Comparison of ENCODE assay signal across 9 cellular contexts in the genomic region with DNA sequence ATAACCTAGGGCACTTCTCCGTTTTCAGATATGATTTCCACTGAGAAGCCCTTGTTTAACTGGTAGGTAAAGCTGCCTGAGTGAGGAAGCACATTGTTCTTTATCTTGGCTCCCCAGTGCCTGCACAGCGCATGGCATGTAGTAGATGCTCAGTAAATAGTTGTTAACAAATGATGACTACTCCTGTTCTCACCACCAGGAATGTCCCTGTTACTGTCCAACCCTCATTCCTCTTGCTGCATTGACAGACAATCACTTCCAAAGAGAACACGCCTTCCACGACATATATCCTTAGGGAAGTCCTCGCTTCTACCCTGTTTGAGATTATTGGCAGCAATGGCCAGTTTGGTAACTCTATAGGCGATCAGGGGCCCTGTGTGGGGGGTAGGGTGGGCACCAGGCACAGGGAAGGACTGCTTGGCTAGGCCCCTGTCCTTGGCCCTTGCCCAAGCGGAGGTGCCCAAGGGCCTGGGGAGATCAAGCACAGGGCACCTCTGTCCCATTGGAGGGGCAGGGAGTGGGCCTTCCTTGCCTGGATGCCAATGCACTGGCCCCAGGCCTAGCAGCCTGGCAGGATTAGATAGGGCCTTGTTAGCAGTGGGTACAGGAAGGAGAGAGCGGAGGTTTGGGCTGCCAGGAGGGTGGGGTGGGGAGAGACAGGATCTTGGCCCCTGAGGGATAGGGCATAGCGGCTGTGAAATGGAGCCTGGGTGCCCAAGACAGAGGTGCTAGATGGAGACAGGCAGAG. TPM values are rescaled to one million over a fixed set of nuclear protein-coding genes. Genes with fewer than 3 reads are reported as not detected.
DNase-seq lines count a peak whose midpoint lies in the region; ATAC-seq and TF ChIP-seq lines count a peak whose summit lies in the region.
"Had no signal": no experiment of that assay in that cellular context is flagged by ENCODE, and none has a peak within 500 bp of the region (broad histone marks: within the 10 kb centered on the region; RNA-seq: fewer than 3 reads in every experiment).

No MANE protein-coding gene starts in this region.

- no peak overlapping the region for H3K23ac ChIP-seq in trophoblast cell (ENCODE audit: low read length)

- H4K91ac ChIP-seq in trophoblast cell (ENCODE audit: low read depth, low read length): peak overlapping the region; percentile 96

- H3K9ac ChIP-seq in BLaER1 (peak overlapping the region; percentile 53; the same call in 1 of the 2 replicates), trophoblast cell (ENCODE audit: low read length) (no peak overlapping the region)

- H3K36me3 ChIP-seq in BLaER1 (no peaks in the 10 kb centered on the region), WERI-Rb-1 (peaks cover 5% of the 10 kb centered on the region), left ventricle myocardium inferior (peaks cover 8% of the 10 kb centered on the region), trophoblast cell (ENCODE audit: control insufficient read depth in 1 of 2, insufficient read depth in 2 of 2, low read length in 2 of 2) (peaks cover 3 to 5% of the 10 kb centered on the region in 2 experiments)

- peaks cover 60% of the 10 kb centered on the region for H3K79me1 ChIP-seq in trophoblast cell (ENCODE audit: low read length)

- DNase-seq in WERI-Rb-1: no peak
- no peak for DNase-seq in left ventricle myocardium inferior
- peak; percentile 43 to 64 for DNase-seq in trophoblast cell
- no peak for DNase-seq in Ammon's horn (ENCODE audit: low spot score)
- no peak for DNase-seq in GM13977 (ENCODE audit: low spot score)
- no peak for DNase-seq in COLO668 (lab: John Stamatoyannopoulos, UW; ENCODE audit: unreplicated experiment)

- H4K12ac ChIP-seq in trophoblast cell (ENCODE audit: low read depth, low read length): peak overlapping the region; percentile 45

- peak overlapping the region; percentile 89 for H2BK5ac ChIP-seq in trophoblast cell (ENCODE audit: low read depth, low read length, poor library complexity)

- peak overlapping the region; percentile 86 for H2AK5ac ChIP-seq in trophoblast cell (ENCODE audit: low read length)

- TF ChIP-seq CTCF in WERI-Rb-1 (IDR thresholded peaks at IDR 0.05; ENCODE audit: low read depth, low read length) (no peak), left ventricle myocardium inferior (IDR thresholded peaks at IDR 0.05; ENCODE audit: borderline replicate concordance) (no peak), GM13977 (IDR thresholded peaks at IDR 0.05; ENCODE audit: extremely low read depth, insufficient read depth, missing control alignments) (no peak)

- H3K4me2 ChIP-seq in BLaER1 (peak overlapping the region; percentile 91), trophoblast cell (ENCODE audit: low read length) (no peak overlapping the region)

- peak overlapping the region; percentile 72 for H2BK12ac ChIP-seq in trophoblast cell (ENCODE audit: low read length)

- H3K4me3 ChIP-seq in BLaER1 (no peak overlapping the region), WERI-Rb-1 (ENCODE audit: low read depth, low read length) (no peak overlapping the region), left ventricle myocardium inferior (no peak overlapping the region), trophoblast cell (ENCODE audit: low read depth, low read length) (no peak overlapping the region)

- peak overlapping the region; percentile 95 for H3K14ac ChIP-seq in trophoblast cell (ENCODE audit: low read length)

- H3K27ac ChIP-seq in BLaER1: peak overlapping the region; percentile 60
- H3K27ac ChIP-seq in WERI-Rb-1: peak overlapping the region; percentile 97
- peak overlapping the region; percentile 96 for H3K27ac ChIP-seq in left ventricle myocardium inferior (replicated peaks)
- peak overlapping the region; percentile 93 for H3K27ac ChIP-seq in trophoblast cell (ENCODE audit: low read depth, low read length)

- no peak for ATAC-seq in HG02759 (IDR thresholded peaks at IDR 0.05; ENCODE audit: unreplicated experiment)

- no peaks in the 10 kb centered on the region for H3K9me3 ChIP-seq in BLaER1
- H3K9me3 ChIP-seq in WERI-Rb-1 (ENCODE audit: severe bottlenecking): no peaks in the 10 kb centered on the region
- no peaks in the 10 kb centered on the region for H3K9me3 ChIP-seq in left ventricle myocardium inferior (replicated peaks)
- H3K9me3 ChIP-seq in trophoblast cell (ENCODE audit: insufficient read depth, low read depth, low read length): no peaks in the 10 kb centered on the region

- peak overlapping the region; percentile 81 for H4K8ac ChIP-seq in trophoblast cell (ENCODE audit: low read depth, low read length)

- peak overlapping the region; percentile 92 for H2BK120ac ChIP-seq in trophoblast cell (ENCODE audit: insufficient read depth, low read length, poor library complexity)

- peak overlapping the region; percentile 71 for H2AFZ ChIP-seq in trophoblast cell (ENCODE audit: insufficient read depth, low read length, poor library complexity)

- H3K18ac ChIP-seq in trophoblast cell (ENCODE audit: low read length): peak overlapping the region; percentile 97

- in situ Hi-C loops in GM13977 (cut with MboI; ENCODE audit: low pct_unique_long_range_greater_than_20kb, low sequenced_read_pairs, unreplicated experiment): no loop called here

- peaks cover 7% of the 10 kb centered on the region for H3K79me2 ChIP-seq in trophoblast cell (ENCODE audit: control insufficient read depth, insufficient read depth, low read length, poor library complexity)

- WGBS in trophoblast cell (ENCODE audit: extremely low coverage, insufficient coverage, insufficient read length): no CpG with 5 or more reads among the region's 9 CpGs

- H3K4me1 ChIP-seq in BLaER1 (peaks cover 94% of the 10 kb centered on the region), left ventricle myocardium inferior (peaks cover 100% of the 10 kb centered on the region), trophoblast cell (ENCODE audit: control insufficient read depth in 1 of 2, insufficient read depth in 2 of 2, low read length in 2 of 2) (peaks cover 70 to 86% of the 10 kb centered on the region in 2 experiments)

- no peaks in the 10 kb centered on the region for H4K20me1 ChIP-seq in BLaER1

- H3K4ac ChIP-seq in trophoblast cell (ENCODE audit: low read depth, low read length): peak overlapping the region; percentile 53

- intact Hi-C loops in left ventricle myocardium inferior (cut with micrococcal nuclease): no loop called here

- H3K27me3 ChIP-seq in BLaER1: no peaks in the 10 kb centered on the region
- H3K27me3 ChIP-seq in WERI-Rb-1 (ENCODE audit: insufficient read depth, low read depth, severe bottlenecking): no peaks in the 10 kb centered on the region
- H3K27me3 ChIP-seq in left ventricle myocardium inferior (ENCODE audit: low read depth): no peaks in the 10 kb centered on the region
- H3K27me3 ChIP-seq in trophoblast cell (ENCODE audit: insufficient read depth, low read length): no peaks in the 10 kb centered on the region

RNA-seq across cellular contexts. Expression of a gene that starts 10.2 kb away (rescaled TPM):
- total RNA-seq in left ventricle myocardium inferior: 164 TPM
- 71.4 and 71.6 TPM in 2 replicates for polyA plus RNA-seq in trophoblast cell (2013)

RNA-seq across cellular contexts. Expression of a gene that starts 25.1 kb away (rescaled TPM):
- 0.05 TPM for total RNA-seq in left ventricle myocardium inferior
- 2.4 and 3.1 TPM in 2 replicates for polyA plus RNA-seq in trophoblast cell (2013)
- polyA plus RNA-seq: AG04450 had no signal

RNA-seq across cellular contexts. Expression of a gene that starts 38.3 kb away (rescaled TPM):
- total RNA-seq in left ventricle myocardium inferior: 0.60 TPM
- 273 TPM in 2 replicates for polyA plus RNA-seq in trophoblast cell (2013)

RNA-seq across cellular contexts. Expression of a gene that starts 47.8 kb away (rescaled TPM):
- 1.2 TPM for total RNA-seq in left ventricle myocardium inferior
- 0.06 TPM in 1 of 2 replicates, not detected in the other for polyA plus RNA-seq in trophoblast cell (2013)
- polyA plus RNA-seq: AG04450 had no signal

Comparison
In these comparisons a context has a peak if more than half of its experiments do, and no peak if none do; other contexts are left out.
1. DNase-seq: peak in trophoblast cell (2 of 2); none in WERI-Rb-1 (single experiment), left ventricle myocardium inferior (single experiment), Ammon's horn (single experiment), GM13977 (single experiment) and COLO668 (single experiment).
2. Peak in every context shown above with its lines, with median percentiles within 50 percentile points of each other: H3K27ac ChIP-seq.